Comparison of ENCODE assay signal across 2 cellular contexts in the genomic region with DNA sequence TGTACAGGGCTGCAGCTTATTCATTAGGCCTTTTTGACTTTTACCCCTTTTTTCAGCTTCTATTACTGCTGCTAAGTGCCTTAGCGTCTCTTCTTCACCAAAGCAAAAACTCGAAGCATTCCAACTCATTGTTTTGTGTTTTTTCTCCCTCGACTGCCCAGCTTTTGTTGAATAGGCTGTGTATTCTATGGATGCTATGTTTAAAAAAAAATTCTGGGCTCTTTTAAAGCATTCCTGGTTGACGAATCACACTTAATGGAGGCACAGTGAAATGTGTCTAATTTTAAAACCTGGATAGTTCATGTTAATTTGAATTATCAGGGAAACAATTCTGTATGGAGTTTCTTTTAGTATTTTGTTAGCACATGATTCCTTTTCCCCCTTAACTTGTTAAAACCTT.
A peak's percentile ranks its signal among the peaks of the same experiment; 100 is the strongest.
TF ChIP-seq lines count a peak whose summit lies in the region.

No MANE protein-coding gene starts in this region.

TF ChIP-seq in A549, 52 proteins besides CTCF, POLR2A, EP300 and RAD21:
- TF ChIP-seq, protein P1, sequence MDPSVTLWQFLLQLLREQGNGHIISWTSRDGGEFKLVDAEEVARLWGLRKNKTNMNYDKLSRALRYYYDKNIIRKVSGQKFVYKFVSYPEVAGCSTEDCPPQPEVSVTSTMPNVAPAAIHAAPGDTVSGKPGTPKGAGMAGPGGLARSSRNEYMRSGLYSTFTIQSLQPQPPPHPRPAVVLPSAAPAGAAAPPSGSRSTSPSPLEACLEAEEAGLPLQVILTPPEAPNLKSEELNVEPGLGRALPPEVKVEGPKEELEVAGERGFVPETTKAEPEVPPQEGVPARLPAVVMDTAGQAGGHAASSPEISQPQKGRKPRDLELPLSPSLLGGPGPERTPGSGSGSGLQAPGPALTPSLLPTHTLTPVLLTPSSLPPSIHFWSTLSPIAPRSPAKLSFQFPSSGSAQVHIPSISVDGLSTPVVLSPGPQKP (IDR thresholded peaks at IDR 0.05; ENCODE audit: low read depth, low read length): no peak
- TF ChIP-seq FOSL2 (IDR thresholded peaks at IDR 0.05) (no peak), FOSL2 (CRISPR knock-in tag; IDR thresholded peaks at IDR 0.05) (0 out of 2 replicates have a peak, but pooled peaks have one; percentile 18)

TF ChIP-seq in WTC11, 78 proteins besides CTCF, POLR2A, EP300 and RAD21 (continued from another document):
- TF ChIP-seq, protein P2, sequence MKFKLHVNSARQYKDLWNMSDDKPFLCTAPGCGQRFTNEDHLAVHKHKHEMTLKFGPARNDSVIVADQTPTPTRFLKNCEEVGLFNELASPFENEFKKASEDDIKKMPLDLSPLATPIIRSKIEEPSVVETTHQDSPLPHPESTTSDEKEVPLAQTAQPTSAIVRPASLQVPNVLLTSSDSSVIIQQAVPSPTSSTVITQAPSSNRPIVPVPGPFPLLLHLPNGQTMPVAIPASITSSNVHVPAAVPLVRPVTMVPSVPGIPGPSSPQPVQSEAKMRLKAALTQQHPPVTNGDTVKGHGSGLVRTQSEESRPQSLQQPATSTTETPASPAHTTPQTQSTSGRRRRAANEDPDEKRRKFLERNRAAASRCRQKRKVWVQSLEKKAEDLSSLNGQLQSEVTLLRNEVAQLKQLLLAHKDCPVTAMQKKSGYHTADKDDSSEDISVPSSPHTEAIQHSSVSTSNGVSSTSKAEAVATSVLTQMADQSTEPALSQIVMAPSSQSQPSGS (CRISPR knock-in tag; IDR thresholded peaks at IDR 0.05; ENCODE audit: borderline replicate concordance, low read depth): no peak
- TF ChIP-seq, protein P3, sequence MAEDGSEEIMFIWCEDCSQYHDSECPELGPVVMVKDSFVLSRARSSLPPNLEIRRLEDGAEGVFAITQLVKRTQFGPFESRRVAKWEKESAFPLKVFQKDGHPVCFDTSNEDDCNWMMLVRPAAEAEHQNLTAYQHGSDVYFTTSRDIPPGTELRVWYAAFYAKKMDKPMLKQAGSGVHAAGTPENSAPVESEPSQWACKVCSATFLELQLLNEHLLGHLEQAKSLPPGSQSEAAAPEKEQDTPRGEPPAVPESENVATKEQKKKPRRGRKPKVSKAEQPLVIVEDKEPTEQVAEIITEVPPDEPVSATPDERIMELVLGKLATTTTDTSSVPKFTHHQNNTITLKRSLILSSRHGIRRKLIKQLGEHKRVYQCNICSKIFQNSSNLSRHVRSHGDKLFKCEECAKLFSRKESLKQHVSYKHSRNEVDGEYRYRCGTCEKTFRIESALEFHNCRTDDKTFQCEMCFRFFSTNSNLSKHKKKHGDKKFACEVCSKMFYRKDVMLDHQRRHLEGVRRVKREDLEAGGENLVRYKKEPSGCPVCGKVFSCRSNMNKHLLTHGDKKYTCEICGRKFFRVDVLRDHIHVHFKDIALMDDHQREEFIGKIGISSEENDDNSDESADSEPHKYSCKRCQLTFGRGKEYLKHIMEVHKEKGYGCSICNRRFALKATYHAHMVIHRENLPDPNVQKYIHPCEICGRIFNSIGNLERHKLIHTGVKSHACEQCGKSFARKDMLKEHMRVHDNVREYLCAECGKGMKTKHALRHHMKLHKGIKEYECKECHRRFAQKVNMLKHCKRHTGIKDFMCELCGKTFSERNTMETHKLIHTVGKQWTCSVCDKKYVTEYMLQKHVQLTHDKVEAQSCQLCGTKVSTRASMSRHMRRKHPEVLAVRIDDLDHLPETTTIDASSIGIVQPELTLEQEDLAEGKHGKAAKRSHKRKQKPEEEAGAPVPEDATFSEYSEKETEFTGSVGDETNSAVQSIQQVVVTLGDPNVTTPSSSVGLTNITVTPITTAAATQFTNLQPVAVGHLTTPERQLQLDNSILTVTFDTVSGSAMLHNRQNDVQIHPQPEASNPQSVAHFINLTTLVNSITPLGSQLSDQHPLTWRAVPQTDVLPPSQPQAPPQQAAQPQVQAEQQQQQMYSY (CRISPR knock-in tag; IDR thresholded peaks at IDR 0.05): no peak
- TF ChIP-seq NR2C2 (CRISPR knock-in tag; IDR thresholded peaks at IDR 0.05): no peak
TF ChIP-seq in WTC11: peak in this region for 0.
